In genomic region chr3:197242784-197243432, GRCh38 we compare ENCODE assay signal across 27 cellular contexts. TPM values are rescaled to one million over a fixed set of nuclear protein-coding genes. Genes with fewer than 3 reads are reported as not detected.
DNase-seq lines count a peak whose midpoint lies in the region; ATAC-seq, FAIRE-seq and TF ChIP-seq lines count a peak whose summit lies in the region.
"Had no signal": no experiment of that assay in that cellular context is flagged by ENCODE, and none has a peak within 500 bp of the region (broad histone marks: within the 10 kb centered on the region; RNA-seq: fewer than 3 reads in every experiment).

No MANE protein-coding gene starts in this region.

- H3K36me3 Mint-ChIP-seq in astrocyte (ENCODE audit: low read depth, unreplicated experiment), result peaks cover 66% of the 10 kb centered on the region
- peaks cover 79% of the 10 kb centered on the region for H3K36me3 Mint-ChIP-seq in T-helper 2 cell treated with Interferon-gamma antibody and Interleukin-4, amounts not matched to agents 5 μg/mL and 100 μg/mL, for 36 hours (ENCODE audit: low read depth)

- H2BK120ac ChIP-seq in trophoblast cell (ENCODE audit: insufficient read depth, low read length, poor library complexity), result no peak overlapping the region

- no peak overlapping the region for H3K4me3 ChIP-seq in astrocyte (ENCODE audit: insufficient read depth, low read depth, low read length)
- no peak overlapping the region for H3K4me3 ChIP-seq in trophoblast cell (ENCODE audit: low read depth, low read length)
- H3K4me3 ChIP-seq: esophagus muscularis mucosa, gastrocnemius medialis, SK-N-MC had no signal

- FAIRE-seq in astrocyte (lab: Jason Lieb, UNC), result no peak
- FAIRE-seq: D721Med had no signal

- no CpG with 5 or more reads among the region's 7 CpGs for WGBS in trophoblast cell (ENCODE audit: extremely low coverage, insufficient coverage, insufficient read length)

- H3K4me3 Mint-ChIP-seq in astrocyte (ENCODE audit: unreplicated experiment), result no peak overlapping the region
- H3K4me3 Mint-ChIP-seq in T-helper 2 cell treated with Interferon-gamma antibody and Interleukin-4, amounts not matched to agents 5 μg/mL and 100 μg/mL, for 36 hours, result no peak overlapping the region
- H3K4me3 Mint-ChIP-seq: activated T-cell treated with anti-CD3 and anti-CD28 coated beads, Interleukin-2, amount 50 U/mL, for 24 hours; brain; CD4-positive, CD25-positive, alpha-beta regulatory T cell; stimulated activated naive CD8-positive, alpha-beta T cell treated with anti-CD3 and anti-CD28 coated beads, Interleukin-15, amount 100 ng/mL, for 72 hours had no signal

- no peak for TF ChIP-seq CTCF in astrocyte (IDR thresholded peaks at IDR 0.05; ENCODE audit: insufficient read depth, low read depth, low read length)

- H3K4me1 ChIP-seq in astrocyte (ENCODE audit: insufficient read depth, low read length) (peaks cover 4% of the 10 kb centered on the region), trophoblast cell (ENCODE audit: control insufficient read depth in 1 of 2, insufficient read depth in 2 of 2, low read length in 2 of 2) (no peaks in the 10 kb centered on the region)
- H3K4me1 ChIP-seq: esophagus muscularis mucosa had no signal

- H3K27ac ChIP-seq in astrocyte (ENCODE audit: low read depth, low read length), result no peak overlapping the region
- no peak overlapping the region for H3K27ac ChIP-seq in trophoblast cell (ENCODE audit: low read depth, low read length)
- H3K27ac ChIP-seq: esophagus muscularis mucosa, gastrocnemius medialis, SK-N-MC had no signal

- H4K8ac ChIP-seq in trophoblast cell (ENCODE audit: low read depth, low read length), result no peak overlapping the region

- peak overlapping the region; percentile 48 for H3K27ac Mint-ChIP-seq in astrocyte (ENCODE audit: unreplicated experiment)
- H3K27ac Mint-ChIP-seq in T-helper 2 cell treated with Interferon-gamma antibody and Interleukin-4, amounts not matched to agents 5 μg/mL and 100 μg/mL, for 36 hours, result no peak overlapping the region
- H3K27ac Mint-ChIP-seq: activated T-cell treated with anti-CD3 and anti-CD28 coated beads, Interleukin-2, amount 50 U/mL, for 24 hours; brain; CD4-positive, CD25-positive, alpha-beta regulatory T cell; progenitor cell of endocrine pancreas; stimulated activated naive CD8-positive, alpha-beta T cell treated with anti-CD3 and anti-CD28 coated beads, Interleukin-15, amount 100 ng/mL, for 72 hours had no signal

- H3K4me2 ChIP-seq in astrocyte (ENCODE audit: low read length) (no peak overlapping the region), trophoblast cell (ENCODE audit: low read length) (no peak overlapping the region)

- no peak overlapping the region for H2BK12ac ChIP-seq in trophoblast cell (ENCODE audit: low read length)

- TF ChIP-seq RAD21 in Ishikawa (IDR thresholded peaks at IDR 0.05; ENCODE audit: low read depth), result no peak

- TF ChIP-seq EP300 in Ishikawa (IDR thresholded peaks at IDR 0.05; ENCODE audit: borderline replicate concordance), result no peak

- H3K79me2 ChIP-seq in astrocyte (ENCODE audit: insufficient read depth, low read length) (peaks cover 100% of the 10 kb centered on the region), trophoblast cell (ENCODE audit: control insufficient read depth, insufficient read depth, low read length, poor library complexity) (peaks cover 1% of the 10 kb centered on the region)

- H3K9me3 ChIP-seq in astrocyte (ENCODE audit: insufficient read depth, low read depth, low read length), result peaks cover 13% of the 10 kb centered on the region
- H3K9me3 ChIP-seq in trophoblast cell (ENCODE audit: insufficient read depth, low read depth, low read length), result peaks cover 8% of the 10 kb centered on the region

- no peak overlapping the region for H4K12ac ChIP-seq in trophoblast cell (ENCODE audit: low read depth, low read length)

- no peaks in the 10 kb centered on the region for H3K27me3 Mint-ChIP-seq in astrocyte (ENCODE audit: low read depth, unreplicated experiment)
- H3K27me3 Mint-ChIP-seq in T-helper 2 cell treated with Interferon-gamma antibody and Interleukin-4, amounts not matched to agents 5 μg/mL and 100 μg/mL, for 36 hours (ENCODE audit: low read depth), result no peaks in the 10 kb centered on the region
- H3K27me3 Mint-ChIP-seq: activated T-cell treated with anti-CD3 and anti-CD28 coated beads, Interleukin-2, amount 50 U/mL, for 24 hours; brain; CD4-positive, CD25-positive, alpha-beta regulatory T cell; progenitor cell of endocrine pancreas; stimulated activated naive CD8-positive, alpha-beta T cell treated with anti-CD3 and anti-CD28 coated beads, Interleukin-15, amount 100 ng/mL, for 72 hours had no signal

- no peaks in the 10 kb centered on the region for H3K79me1 ChIP-seq in trophoblast cell (ENCODE audit: low read length)

- no peak overlapping the region for H3K18ac ChIP-seq in trophoblast cell (ENCODE audit: low read length)

- H3K4ac ChIP-seq in trophoblast cell (ENCODE audit: low read depth, low read length), result no peak overlapping the region

- H3K27me3 ChIP-seq in astrocyte (ENCODE audit: insufficient read depth, low read length) (no peaks in the 10 kb centered on the region), trophoblast cell (ENCODE audit: insufficient read depth, low read length) (no peaks in the 10 kb centered on the region)
- H3K27me3 ChIP-seq: esophagus muscularis mucosa, gastrocnemius medialis had no signal

- no peak overlapping the region for H2AK5ac ChIP-seq in trophoblast cell (ENCODE audit: low read length)

- H3K36me3 ChIP-seq in astrocyte (ENCODE audit: insufficient read depth, low read length) (peaks cover 35% of the 10 kb centered on the region), trophoblast cell (ENCODE audit: control insufficient read depth in 1 of 2, insufficient read depth in 2 of 2, low read length in 2 of 2) (peaks cover 6% of the 10 kb centered on the region in 2 experiments)

- DNase-seq in astrocyte (ENCODE audit: low read depth) (no peak), trophoblast cell (peak; percentile 24 to 26), NCI-H187 treated with DMSO at 0.1 percent for 48 hours (lab: John Stamatoyannopoulos, UW) (no peak), putamen (ENCODE audit: low spot score) (no peak)
- DNase-seq in T-helper 2 cell treated with Interferon-gamma antibody and Interleukin-4, amounts not matched to agents 5 μg/mL and 100 μg/mL, for 36 hours (ENCODE audit: low spot score), result no peak
- DNase-seq in activated naive CD4-positive, alpha-beta T cell treated with anti-CD3 and anti-CD28 coated beads, Interleukin-2, amount 50 U/mL, for 16 hours, result no peak
- DNase-seq: activated CD4-positive, alpha-beta T cell treated with anti-CD3 and anti-CD28 coated beads for 48 hours; activated gamma-delta T cell; activated T-cell treated with anti-CD3 and anti-CD28 coated beads, Interleukin-2, amount 50 U/mL, for 24 hours; CD4-positive, CD25-positive, alpha-beta regulatory T cell; effector CD4-positive, alpha-beta T cell; gastrocnemius medialis; mesendoderm; NCI-H1417 treated with DMSO at 0.1 percent for 48 hours; NCI-H2081 treated with DMSO at 0.1 percent for 48 hours; NCI-H446; NCI-H82; stimulated activated naive CD8-positive, alpha-beta T cell treated with anti-CD3 and anti-CD28 coated beads, Interleukin-15, amount 100 ng/mL, for 72 hours; T-helper 2 cell had no signal

- H3K14ac ChIP-seq in trophoblast cell (ENCODE audit: low read length), result no peak overlapping the region

- peak; percentile 73 for ATAC-seq in esophagus mucosa
- ATAC-seq: gastrocnemius medialis; left lobe of liver; stimulated activated naive CD8-positive, alpha-beta T cell treated with anti-CD3 and anti-CD28 coated beads, Interleukin-15, amount 100 ng/mL, for 72 hours had no signal

- no peak overlapping the region for H2AFZ ChIP-seq in astrocyte (ENCODE audit: low read depth, low read length)
- no peak overlapping the region for H2AFZ ChIP-seq in trophoblast cell (ENCODE audit: insufficient read depth, low read length, poor library complexity)

- H3K9me3 Mint-ChIP-seq in astrocyte (ENCODE audit: unreplicated experiment), result peaks cover 32% of the 10 kb centered on the region
- H3K9me3 Mint-ChIP-seq in T-helper 2 cell treated with Interferon-gamma antibody and Interleukin-4, amounts not matched to agents 5 μg/mL and 100 μg/mL, for 36 hours, result peaks cover 64% of the 10 kb centered on the region

- H3K23ac ChIP-seq in trophoblast cell (ENCODE audit: low read length), result no peak overlapping the region

- peaks cover 21% of the 10 kb centered on the region for H3K4me1 Mint-ChIP-seq in astrocyte (ENCODE audit: low read depth, unreplicated experiment)
- peaks cover 25% of the 10 kb centered on the region for H3K4me1 Mint-ChIP-seq in T-helper 2 cell treated with Interferon-gamma antibody and Interleukin-4, amounts not matched to agents 5 μg/mL and 100 μg/mL, for 36 hours (ENCODE audit: low read depth)
- H3K4me1 Mint-ChIP-seq: brain had no signal

- H4K20me1 ChIP-seq in astrocyte (ENCODE audit: insufficient read depth, low read length), result peaks cover 100% of the 10 kb centered on the region

- H4K91ac ChIP-seq in trophoblast cell (ENCODE audit: low read depth, low read length), result no peak overlapping the region

- H3K9ac ChIP-seq in astrocyte (ENCODE audit: low read length) (no peak overlapping the region), trophoblast cell (ENCODE audit: low read length) (no peak overlapping the region)

- H2BK5ac ChIP-seq in trophoblast cell (ENCODE audit: low read depth, low read length, poor library complexity), result no peak overlapping the region

TF ChIP-seq in Ishikawa, 13 proteins besides CTCF, POLR2A, EP300 and RAD21:
- TF ChIP-seq USF1 (IDR thresholded peaks at IDR 0.05) (peak; percentile 44; the same call in 1 of the 2 replicates), TAF1 (IDR thresholded peaks at IDR 0.05; ENCODE audit: low read depth) (no peak)
TF ChIP-seq in Ishikawa: peak in this region for 1.

RNA-seq across cellular contexts. Expression of gene DLG1, which starts 55.5 kb away (rescaled TPM):
- 161 and 210 TPM in 2 replicates for total RNA-seq in astrocyte
- total RNA-seq in esophagus mucosa, result 113 TPM
- 38.6 and 38.9 TPM in 2 replicates for polyA plus RNA-seq in trophoblast cell (2013)

Comparison
In these comparisons a context has a peak if more than half of its experiments do, and no peak if none do; other contexts are left out.
1. DNase-seq: peak in trophoblast cell (2 of 2); none in astrocyte (single experiment), NCI-H187 treated with DMSO at 0.1 percent for 48 hours (single experiment), T-helper 2 cell treated with Interferon-gamma antibody and Interleukin-4, amounts not matched to agents 5 μg/mL and 100 μg/mL, for 36 hours (single experiment), putamen (single experiment) and activated naive CD4-positive, alpha-beta T cell treated with anti-CD3 and anti-CD28 coated beads, Interleukin-2, amount 50 U/mL, for 16 hours (single experiment).